1 cellular context compared by ENCODE assay signal in the genomic region with DNA sequence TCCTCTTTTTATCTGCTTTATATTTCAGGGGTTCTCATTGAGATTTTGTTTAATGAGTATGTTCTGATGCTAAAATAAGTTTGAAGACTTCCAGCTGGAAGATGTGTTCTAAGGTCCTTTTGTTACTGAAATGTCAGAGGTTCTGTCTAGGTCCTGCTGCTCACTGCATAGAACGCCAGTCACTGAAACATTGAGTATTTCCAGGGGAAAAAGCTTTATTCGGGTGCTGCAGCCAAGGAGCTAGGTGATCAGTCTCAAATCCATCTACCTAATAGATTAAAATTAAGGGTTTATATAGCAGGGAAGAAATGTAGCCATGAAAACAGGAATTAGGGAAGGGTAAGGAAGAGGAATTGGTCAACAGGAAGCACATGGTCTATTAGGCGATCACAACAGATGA.
TF ChIP-seq lines count a peak whose summit lies in the region.

No MANE protein-coding gene starts in this region.

TF ChIP-seq in HepG2, 621 proteins besides CTCF, POLR2A, EP300 and RAD21 (continued from another document):
- TF ChIP-seq, protein P1, sequence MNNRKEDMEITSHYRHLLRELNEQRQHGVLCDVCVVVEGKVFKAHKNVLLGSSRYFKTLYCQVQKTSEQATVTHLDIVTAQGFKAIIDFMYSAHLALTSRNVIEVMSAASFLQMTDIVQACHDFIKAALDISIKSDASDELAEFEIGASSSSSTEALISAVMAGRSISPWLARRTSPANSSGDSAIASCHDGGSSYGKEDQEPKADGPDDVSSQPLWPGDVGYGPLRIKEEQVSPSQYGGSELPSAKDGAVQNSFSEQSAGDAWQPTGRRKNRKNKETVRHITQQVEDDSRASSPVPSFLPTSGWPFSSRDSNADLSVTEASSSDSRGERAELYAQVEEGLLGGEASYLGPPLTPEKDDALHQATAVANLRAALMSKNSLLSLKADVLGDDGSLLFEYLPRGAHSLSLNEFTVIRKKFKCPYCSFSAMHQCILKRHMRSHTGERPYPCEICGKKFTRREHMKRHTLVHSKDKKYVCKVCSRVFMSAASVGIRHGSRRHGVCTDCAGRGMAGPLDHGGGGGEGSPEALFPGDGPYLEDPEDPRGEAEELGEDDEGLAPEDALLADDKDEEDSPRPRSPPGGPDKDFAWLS (CRISPR knock-in tag; IDR thresholded peaks at IDR 0.05; ENCODE audit: borderline replicate concordance), result no peak
- TF ChIP-seq FOSL2 (CRISPR knock-in tag; IDR thresholded peaks at IDR 0.05), result no peak
- TF ChIP-seq PHF5A (CRISPR knock-in tag; IDR thresholded peaks at IDR 0.05; ENCODE audit: low read depth, unreplicated experiment), result no peak
- no peak for TF ChIP-seq NFIB (CRISPR knock-in tag; IDR thresholded peaks at IDR 0.05; ENCODE audit: borderline replicate concordance)
- peak; percentile 98 for TF ChIP-seq ZNF124 (CRISPR knock-in tag; IDR thresholded peaks at IDR 0.05)
- no peak for TF ChIP-seq ZNF766 (CRISPR knock-in tag; IDR thresholded peaks at IDR 0.05; ENCODE audit: borderline replicate concordance)
